In the genomic region with DNA sequence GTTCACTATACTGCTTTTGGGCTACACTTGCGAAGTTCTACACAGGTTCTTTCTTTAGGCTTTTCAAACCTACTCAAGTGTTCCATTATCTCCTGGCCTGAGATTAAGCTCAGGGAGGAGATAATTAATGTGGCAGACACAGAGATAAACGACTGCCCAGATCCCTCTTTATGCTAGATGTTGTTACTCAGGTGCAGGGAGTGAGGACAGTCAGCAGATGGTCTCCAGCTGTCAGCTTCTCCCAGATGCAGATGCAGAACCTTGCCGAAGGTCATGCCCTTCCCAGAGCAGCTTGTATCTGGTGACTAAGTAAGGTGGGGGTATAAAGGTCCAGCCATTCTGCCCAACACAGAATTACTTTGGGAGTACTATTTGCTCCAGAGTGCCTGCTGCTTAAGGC, we compare ENCODE assay signal across 29 cellular contexts.
"Had no signal": no experiment of that assay in that cellular context is flagged by ENCODE, and none has a peak within 500 bp of the region (broad histone marks: within the 10 kb centered on the region; RNA-seq: fewer than 3 reads in every experiment).

No MANE protein-coding gene starts in this region.

- H3K27ac ChIP-seq: ascending aorta, cardiac muscle cell, Peyer's patch, RWPE1 had no signal

- H3K4me1 Mint-ChIP-seq: activated T-helper 17 cell treated with anti-CD3 and anti-CD28 coated beads, Interleukin-2, amount 50 U/mL, for 72 hours had no signal

- H3K27me3 Mint-ChIP-seq: activated CD4-positive, alpha-beta T cell treated with anti-CD3 and anti-CD28 coated beads, Interleukin-2, amount 10 ng/mL, durations not matched to agents 24 days and 14 days; activated naive CD8-positive, alpha-beta T cell treated with anti-CD3 and anti-CD28 coated beads for 36 hours; activated T-helper 17 cell treated with anti-CD3 and anti-CD28 coated beads, Interleukin-2, amount 50 U/mL, for 72 hours had no signal

- DNase-seq: activated CD4-positive, alpha-beta T cell treated with anti-CD3 and anti-CD28 coated beads, Interleukin-2, amount 10 ng/mL, durations not matched to agents 24 days and 14 days; activated CD4-positive, alpha-beta T cell treated with anti-CD3 and anti-CD28 coated beads, Interleukin-2, amount 50 U/mL, for 4 hours; activated CD8-positive, alpha-beta T cell treated with anti-CD3 and anti-CD28 coated beads for 36 hours; activated effector memory CD4-positive, alpha-beta T cell treated with anti-CD3 and anti-CD28 coated beads, Interleukin-2, amount 50 U/mL, for 16 hours; activated naive CD4-positive, alpha-beta T cell; activated naive CD4-positive, alpha-beta T cell treated with anti-CD3 and anti-CD28 coated beads, Interleukin-2, amount 50 U/mL, for 16 hours; activated naive CD8-positive, alpha-beta T cell treated with anti-CD3 and anti-CD28 coated beads for 36 hours; activated T-cell treated with anti-CD3 and anti-CD28 coated beads, Interleukin-2, amount 50 U/mL, for 1 hour; activated T-cell treated with anti-CD3 and anti-CD28 coated beads, Interleukin-2, amount 50 U/mL, for 72 hours; amygdala; NCI-H1092 treated with DMSO at 0.1 percent for 48 hours; NCI-H1417; NCI-H146; NCI-H187 treated with DMSO at 0.1 percent for 48 hours; NCI-H2081; NCI-H345; NCI-H526 treated with DMSO at 0.1 percent for 48 hours; NCI-H774; PC-3; Peyer's patch; SIG-M5; T1000 had no signal

- H3K9me3 Mint-ChIP-seq: activated CD8-positive, alpha-beta T cell treated with anti-CD3 and anti-CD28 coated beads for 36 hours; activated naive CD8-positive, alpha-beta T cell treated with anti-CD3 and anti-CD28 coated beads for 36 hours; central memory CD8-positive, alpha-beta T cell had no signal

- H3K36me3 ChIP-seq: ascending aorta, cardiac muscle cell, Peyer's patch had no signal

- H3K4me3 Mint-ChIP-seq: activated CD4-positive, alpha-beta T cell treated with anti-CD3 and anti-CD28 coated beads, Interleukin-2, amount 10 ng/mL, durations not matched to agents 24 days and 14 days; activated CD8-positive, alpha-beta T cell treated with anti-CD3 and anti-CD28 coated beads for 36 hours; activated naive CD8-positive, alpha-beta T cell treated with anti-CD3 and anti-CD28 coated beads for 36 hours; activated T-cell treated with anti-CD3 and anti-CD28 coated beads, Interleukin-2, amount 50 U/mL, for 72 hours; activated T-helper 17 cell treated with anti-CD3 and anti-CD28 coated beads, Interleukin-2, amount 50 U/mL, for 72 hours; central memory CD8-positive, alpha-beta T cell had no signal

- H3K36me3 Mint-ChIP-seq: activated naive CD8-positive, alpha-beta T cell treated with anti-CD3 and anti-CD28 coated beads for 36 hours had no signal

- ATAC-seq: activated CD8-positive, alpha-beta T cell treated with anti-CD3 and anti-CD28 coated beads for 36 hours; activated T-cell treated with anti-CD3 and anti-CD28 coated beads, Interleukin-2, amount 50 U/mL, for 72 hours; activated T-helper 17 cell treated with anti-CD3 and anti-CD28 coated beads, Interleukin-2, amount 50 U/mL, for 72 hours; K562; PC-3; Right ventricle myocardium inferior had no signal

- H3K4me3 ChIP-seq: ascending aorta, cardiac muscle cell, K562, Peyer's patch had no signal

- H3K9me3 ChIP-seq: ascending aorta, Peyer's patch had no signal

- H3K27me3 ChIP-seq: ascending aorta, cardiac muscle cell, Peyer's patch had no signal

- H3K4me1 ChIP-seq: ascending aorta, Peyer's patch had no signal

- H3K27ac Mint-ChIP-seq: activated CD4-positive, alpha-beta T cell treated with anti-CD3 and anti-CD28 coated beads, Interleukin-2, amount 10 ng/mL, durations not matched to agents 24 days and 14 days; activated CD8-positive, alpha-beta T cell treated with anti-CD3 and anti-CD28 coated beads for 36 hours; activated naive CD8-positive, alpha-beta T cell treated with anti-CD3 and anti-CD28 coated beads for 36 hours; activated T-cell treated with anti-CD3 and anti-CD28 coated beads, Interleukin-2, amount 50 U/mL, for 72 hours; activated T-helper 17 cell treated with anti-CD3 and anti-CD28 coated beads, Interleukin-2, amount 50 U/mL, for 72 hours had no signal
